25 cellular contexts compared by ENCODE assay signal in genomic region chr14:28020112-28020511, GRCh38.
DNase-seq lines count a peak whose midpoint lies in the region; ATAC-seq, FAIRE-seq and TF ChIP-seq lines count a peak whose summit lies in the region.
"Had no signal": no experiment of that assay in that cellular context is flagged by ENCODE, and none has a peak within 500 bp of the region (broad histone marks: within the 10 kb centered on the region; RNA-seq: fewer than 3 reads in every experiment).

No MANE protein-coding gene starts in this region.

- 38 to 45% methylated on average over 2 of the region's 2 CpGs for WGBS in body of pancreas, 2 donors

- H3K4me3 ChIP-seq in RWPE2 (ENCODE audit: severe bottlenecking) (no peak overlapping the region), body of pancreas (no peak overlapping the region)
- H3K4me3 ChIP-seq: A549; BLaER1 treated with 17β-estradiol and CSF1 and Interleukin-3, amounts not matched to agents 10 nM and 100 nM; GM12878; GM23338 had no signal

- no peaks in the 10 kb centered on the region for H3K4me1 ChIP-seq in RWPE2 (ENCODE audit: insufficient read depth, poor library complexity, severe bottlenecking)
- no peaks in the 10 kb centered on the region for H3K4me1 ChIP-seq in body of pancreas
- H3K4me1 ChIP-seq: A549; BE2C; BLaER1 treated with 17β-estradiol and CSF1 and Interleukin-3, amounts not matched to agents 10 nM and 100 nM had no signal

- ATAC-seq in RWPE2 (ENCODE audit: low read depth): peak; percentile 58; the same call in 2 of the 3 replicates
- no peak for ATAC-seq in body of pancreas
- ATAC-seq: A549, GM12878, GM23338 had no signal

- TF ChIP-seq CTCF in RWPE2 (IDR thresholded peaks at IDR 0.05; ENCODE audit: poor library complexity, severe bottlenecking) (no peak), body of pancreas (IDR thresholded peaks at IDR 0.05) (no peak)

- no peaks in the 10 kb centered on the region; the same call in 1 of the 2 replicates for H3K36me3 ChIP-seq in RWPE2 (ENCODE audit: low read depth)
- H3K36me3 ChIP-seq in body of pancreas (replicated peaks in 1 of 2; ENCODE audit: insufficient read depth in 1 of 2, low read depth in 2 of 2): no peaks in the 10 kb centered on the region
- H3K36me3 ChIP-seq: BE2C; BLaER1 treated with 17β-estradiol and CSF1 and Interleukin-3, amounts not matched to agents 10 nM and 100 nM had no signal

- FAIRE-seq in HTR-8/SVneo (lab: Jason Lieb, UNC): peak; percentile 86
- FAIRE-seq: A549, G401.6, GM12878, GM18507 had no signal

- H3K27ac ChIP-seq in RWPE2 (ENCODE audit: poor library complexity, severe bottlenecking): no peak overlapping the region
- no peak overlapping the region for H3K27ac ChIP-seq in body of pancreas
- H3K27ac ChIP-seq: A549; BLaER1 treated with 17β-estradiol and CSF1 and Interleukin-3, amounts not matched to agents 10 nM and 100 nM had no signal

- DNase-seq in NCI-H82 (lab: John Stamatoyannopoulos, UW): peak; percentile 2
- DNase-seq in NCI-H82 treated with DMSO at 0.1 percent for 48 hours (lab: John Stamatoyannopoulos, UW; ENCODE audit: unreplicated experiment): no peak
- no peak for DNase-seq in HTR-8/SVneo (ENCODE audit: insufficient read length, low spot score)
- DNase-seq in RWPE2 (ENCODE audit: low spot score): no peak
- no peak for DNase-seq in GF-D8 (lab: John Stamatoyannopoulos, UW)
- no peak for DNase-seq in body of pancreas
- no peak for DNase-seq in COLO668 (lab: John Stamatoyannopoulos, UW; ENCODE audit: unreplicated experiment)
- DNase-seq: 8988T; ACHN; AML-193; BE2C; Calu3; CD4-positive, alpha-beta T cell; CD8-positive, alpha-beta memory T cell; COR-L47; DMS53; DMS79 treated with DMSO at 0.1 percent for 48 hours; H9; HFFc6 had no signal

- intact Hi-C loops in body of pancreas (cut with DNase I): no loop called here

- H3K9me3 ChIP-seq in RWPE2 (ENCODE audit: severe bottlenecking) (no peaks in the 10 kb centered on the region), body of pancreas (no peaks in the 10 kb centered on the region)
- H3K9me3 ChIP-seq: A549; BE2C; BLaER1 treated with 17β-estradiol and CSF1 and Interleukin-3, amounts not matched to agents 10 nM and 100 nM had no signal

- no peak for TF ChIP-seq POLR2A in body of pancreas (IDR thresholded peaks at IDR 0.05)

- H3K27me3 ChIP-seq in RWPE2 (ENCODE audit: insufficient read depth, poor library complexity, severe bottlenecking) (peaks cover 28% of the 10 kb centered on the region), body of pancreas (no peaks in the 10 kb centered on the region)
- H3K27me3 ChIP-seq: BE2C; BLaER1 treated with 17β-estradiol and CSF1 and Interleukin-3, amounts not matched to agents 10 nM and 100 nM had no signal
